In the genomic region with DNA sequence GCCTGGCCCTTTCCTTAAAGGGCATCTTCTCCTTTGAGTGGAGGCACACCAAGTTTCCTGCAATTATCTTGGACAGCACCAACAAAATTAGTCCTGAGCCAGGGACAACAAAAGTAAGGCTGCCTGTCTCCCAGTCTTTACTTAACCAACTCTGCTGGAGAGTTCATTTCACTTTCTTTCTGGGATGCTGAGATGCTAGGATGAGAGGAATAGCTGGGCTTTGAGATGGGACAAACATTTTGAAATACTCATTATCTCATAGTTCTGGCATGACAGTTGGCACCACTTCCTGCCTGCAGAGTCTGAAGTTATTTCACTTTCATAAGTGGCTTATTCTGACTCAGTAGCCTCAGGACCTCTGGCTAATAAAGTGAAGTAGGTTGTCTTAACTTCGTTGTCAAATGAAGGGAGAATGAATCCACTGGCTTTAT, we compare ENCODE assay signal across 8 cellular contexts.
A peak's percentile ranks its signal among the peaks of the same experiment; 100 is the strongest.
DNase-seq lines count a peak whose midpoint lies in the region; ATAC-seq and TF ChIP-seq lines count a peak whose summit lies in the region.

No MANE protein-coding gene starts in this region.

- WGBS in heart right ventricle, 2 donors: 8 to 22% methylated on average over 1 of the region's 1 CpG

- H3K36me3 Mint-ChIP-seq in chondrocyte (ENCODE audit: low read depth): no peaks in the 10 kb centered on the region
- peaks cover 5% of the 10 kb centered on the region for H3K36me3 Mint-ChIP-seq in osteocyte (ENCODE audit: unreplicated experiment)

- DNase-seq in heart right ventricle (no peak), Right ventricle myocardium superior (no peak), OCI-M1 (lab: John Stamatoyannopoulos, UW) (peak; percentile 59), chondrocyte (ENCODE audit: low spot score) (no peak), osteocyte (ENCODE audit: extremely low spot score, unreplicated experiment) (no peak), NCI-H446 treated with DMSO at 0.1 percent for 48 hours (lab: John Stamatoyannopoulos, UW) (no peak), NCI-H510A (lab: John Stamatoyannopoulos, UW) (no peak)

- ATAC-seq in heart right ventricle: peak in 2 of 8 donors; percentile 22 to 40
- no peak for ATAC-seq in Right ventricle myocardium superior (ENCODE audit: poor library complexity)
- ATAC-seq in HG02852 (IDR thresholded peaks at IDR 0.05; ENCODE audit: unreplicated experiment): peak; percentile 35

- peaks cover 0 to 11% (median 0%) of the 10 kb centered on the region in 7 donors for H3K27me3 ChIP-seq in heart right ventricle

- peak overlapping the region; percentile 6 to 91 (median 85) for H3K27ac ChIP-seq in heart right ventricle

- peaks cover 0 to 82% (median 48%) of the 10 kb centered on the region in 9 donors for H3K4me1 ChIP-seq in heart right ventricle

- intact Hi-C loops in heart right ventricle (cut with DNase I): loop anchor here in 3 of 10 donors (5.0 to 10.0 kb wide), 4 partner anchors 81 to 476 kb away; no protein-coding TSS in a partner anchor
- intact Hi-C loops in Right ventricle myocardium superior (cut with DNase I): no loop called here

- H3K27ac Mint-ChIP-seq in chondrocyte (ENCODE audit: unreplicated experiment) (peak overlapping the region; percentile 94), osteocyte (ENCODE audit: unreplicated experiment) (peak overlapping the region; percentile 94)

- no peaks in the 10 kb centered on the region for H3K9me3 Mint-ChIP-seq in chondrocyte (ENCODE audit: low read depth)
- no peaks in the 10 kb centered on the region for H3K9me3 Mint-ChIP-seq in osteocyte (ENCODE audit: unreplicated experiment)

- H3K4me1 Mint-ChIP-seq in chondrocyte (ENCODE audit: low read depth) (peaks cover 46% of the 10 kb centered on the region), osteocyte (ENCODE audit: unreplicated experiment) (peaks cover 47% of the 10 kb centered on the region)

- H3K4me3 Mint-ChIP-seq in chondrocyte (ENCODE audit: unreplicated experiment) (peak overlapping the region; percentile 98), osteocyte (ENCODE audit: unreplicated experiment) (peak overlapping the region; percentile 97)

- TF ChIP-seq CTCF in heart right ventricle (IDR thresholded peaks at IDR 0.05): no peak
- TF ChIP-seq CTCF in chondrocyte (IDR thresholded peaks at IDR 0.05): no peak
- no peak for TF ChIP-seq CTCF in osteocyte (IDR thresholded peaks at IDR 0.05)

- no peaks in the 10 kb centered on the region for H3K9me3 ChIP-seq in heart right ventricle

- peaks cover 0 to 13% (median 0%) of the 10 kb centered on the region in 9 donors for H3K36me3 ChIP-seq in heart right ventricle

- no peaks in the 10 kb centered on the region for H3K27me3 Mint-ChIP-seq in chondrocyte (ENCODE audit: low read depth)
- H3K27me3 Mint-ChIP-seq in osteocyte (ENCODE audit: unreplicated experiment): no peaks in the 10 kb centered on the region

- H3K4me3 ChIP-seq in heart right ventricle: peak overlapping the region in 8 of 10 donors; percentile 58 to 92 (median 87)
